In the genomic region with DNA sequence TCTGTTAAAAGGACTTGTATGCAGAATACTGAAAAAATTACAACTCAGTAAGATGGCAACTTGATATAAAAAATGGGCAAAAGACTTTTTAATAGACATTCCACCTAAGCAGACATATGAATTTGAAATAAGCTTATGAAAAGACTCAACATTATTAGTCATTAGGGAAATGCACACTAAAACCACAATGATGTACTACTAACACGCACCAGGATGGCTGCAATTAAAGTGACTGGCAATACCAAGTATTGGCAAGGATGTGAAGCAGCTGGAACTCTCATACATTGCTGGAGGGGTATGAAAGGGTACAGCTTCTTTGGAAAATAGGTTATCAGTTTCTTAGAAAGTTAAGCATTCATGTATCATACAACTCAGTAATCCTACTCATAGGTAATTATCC, we compare ENCODE assay signal across 1 cellular context.
TF ChIP-seq lines count a peak whose summit lies in the region.

No MANE protein-coding gene starts in this region.

TF ChIP-seq in IMR-90, 13 proteins besides CTCF, POLR2A, EP300 and RAD21:
- 0 out of 2 replicates have a peak, but pooled peaks have one; percentile 28 for TF ChIP-seq FOS (IDR thresholded peaks at IDR 0.05; ENCODE audit: low read depth, low read length)
- TF ChIP-seq RCOR1 (IDR thresholded peaks at IDR 0.05; ENCODE audit: insufficient replicate concordance, low read length): no peak
